In genomic region chr19:45677351-45678230, GRCh38 we compare ENCODE assay signal across 8 cellular contexts. TPM values are rescaled to one million over a fixed set of nuclear protein-coding genes. Genes with fewer than 3 reads are reported as not detected.
A peak's percentile ranks its signal among the peaks of the same experiment; 100 is the strongest.
DNase-seq lines count a peak whose midpoint lies in the region; ATAC-seq and TF ChIP-seq lines count a peak whose summit lies in the region.

No MANE protein-coding gene starts in this region.

- POLR2A ChIA-PET in CD8-positive, alpha-beta T cell (lab: Charles Lee), result interaction anchor here (0.8 to 2.5 kb wide), 4 partner anchors 10 to 40 kb away, joined by 3 to 21 read pairs (median 10); partner anchors contain the start of genes GIPR, QPCTL and SNRPD2
- POLR2A ChIA-PET in RWPE1 (lab: Yijun Ruan, JAX; ENCODE audit: low non-redundant PET), result interaction anchor here (1.0 kb wide), 1 partner anchor 15 kb away, joined by 3 read pairs; the partner anchor contains the start of gene QPCTL

- intact Hi-C loops in CD8-positive, alpha-beta T cell (cut with DNase I, micrococcal nuclease), result loop anchor here (1.0 to 2.0 kb wide), 3 partner anchors 8 to 35 kb away; partner anchors contain the start of gene QPCTL (in 2 of the 2)
- intact Hi-C loops in thyroid gland (cut with DNase I), result no loop called here

- H3K4me1 ChIP-seq in CD8-positive, alpha-beta T cell (ENCODE audit: insufficient read depth, low read length), result peaks cover 19% of the 10 kb centered on the region
- peaks cover 7 to 25% of the 10 kb centered on the region in 2 donors for H3K4me1 ChIP-seq in thyroid gland

- peak; percentile 72 for ATAC-seq in CD8-positive, alpha-beta T cell
- ATAC-seq in HG02759 (IDR thresholded peaks at IDR 0.05; ENCODE audit: unreplicated experiment), result peak; percentile 50

- peak; percentile 60 to 93 (median 79) for DNase-seq in CD8-positive, alpha-beta T cell
- DNase-seq in RWPE1 (ENCODE audit: low spot score), result peak; percentile 87
- DNase-seq in activated gamma-delta T cell treated with anti-CD3 and anti-CD28 coated beads, Interleukin-2, amount 50 U/mL, for 16 hours (ENCODE audit: low read depth), result peak; percentile 58
- DNase-seq in foreskin melanocyte, result peak; percentile 74
- DNase-seq in osteocyte (ENCODE audit: extremely low spot score, unreplicated experiment), result no peak
- peak; percentile 64 to 84 for DNase-seq in thyroid gland
- DNase-seq in cerebellar nuclear complex (lab: John Stamatoyannopoulos, UW), result no peak

- TF ChIP-seq CTCF in CD8-positive, alpha-beta T cell (IDR thresholded peaks at IDR 0.05), result no peak
- TF ChIP-seq CTCF in RWPE1 (conservative IDR thresholded peaks at IDR 0.05; ENCODE audit: low read depth), result peak; percentile 41
- TF ChIP-seq CTCF in osteocyte (IDR thresholded peaks at IDR 0.05), result no peak
- TF ChIP-seq CTCF in thyroid gland (IDR thresholded peaks at IDR 0.05), result no peak

- H3K27ac ChIP-seq in CD8-positive, alpha-beta T cell (ENCODE audit: low read depth, low read length), result peak overlapping the region; percentile 9
- H3K27ac ChIP-seq in RWPE1, result peak overlapping the region; percentile 52
- H3K27ac ChIP-seq in thyroid gland, result no peak overlapping the region

- 5 to 7% methylated on average over 36 to 44 of the region's 49 CpGs for whole genome bisulfite sequencing in thyroid gland, 2 donors

- CTCF ChIA-PET in CD8-positive, alpha-beta T cell (lab: Charles Lee), result interaction anchor here (0.7 to 11.5 kb wide), 8 partner anchors 9 to 249 kb away, joined by 3 to 97 read pairs (median 5); partner anchors contain the start of genes GIPR, QPCTL and SNRPD2
- CTCF ChIA-PET in RWPE1 (lab: Yijun Ruan, JAX), result interaction anchor here (0.5 to 1.1 kb wide), 4 partner anchors 15 to 803 kb away, joined by 3 to 5 read pairs (median 4); partner anchors contain the start of gene QPCTL

- no peaks in the 10 kb centered on the region for H3K36me3 ChIP-seq in CD8-positive, alpha-beta T cell (ENCODE audit: insufficient read depth, low read length)
- H3K36me3 ChIP-seq in thyroid gland, result no peaks in the 10 kb centered on the region

- H3K4me3 ChIP-seq in CD8-positive, alpha-beta T cell (ENCODE audit: low read depth, low read length), result peak overlapping the region; percentile 52
- H3K4me3 ChIP-seq in thyroid gland (replicated peaks in 1 of 3), result peak overlapping the region in 1 of 3 donors; percentile 25

- H3K36me3 Mint-ChIP-seq in CD8-positive, alpha-beta T cell, result no peaks in the 10 kb centered on the region
- no peaks in the 10 kb centered on the region for H3K36me3 Mint-ChIP-seq in osteocyte (ENCODE audit: unreplicated experiment)

- no peaks in the 10 kb centered on the region for H3K9me3 Mint-ChIP-seq in CD8-positive, alpha-beta T cell
- no peaks in the 10 kb centered on the region for H3K9me3 Mint-ChIP-seq in osteocyte (ENCODE audit: unreplicated experiment)

- H3K4me1 Mint-ChIP-seq in CD8-positive, alpha-beta T cell (ENCODE audit: low read depth), result peaks cover 22% of the 10 kb centered on the region
- peaks cover 19% of the 10 kb centered on the region for H3K4me1 Mint-ChIP-seq in osteocyte (ENCODE audit: unreplicated experiment)

- H3K9me3 ChIP-seq in CD8-positive, alpha-beta T cell (ENCODE audit: low read length), result no peaks in the 10 kb centered on the region
- H3K9me3 ChIP-seq in thyroid gland, result no peaks in the 10 kb centered on the region

- H3K27ac Mint-ChIP-seq in CD8-positive, alpha-beta T cell, result peak overlapping the region; percentile 22
- H3K27ac Mint-ChIP-seq in osteocyte (ENCODE audit: unreplicated experiment), result no peak overlapping the region

- no peaks in the 10 kb centered on the region for H3K27me3 Mint-ChIP-seq in CD8-positive, alpha-beta T cell (ENCODE audit: low read depth)
- H3K27me3 Mint-ChIP-seq in osteocyte (ENCODE audit: unreplicated experiment), result peaks cover 15% of the 10 kb centered on the region

- no peak for TF ChIP-seq POLR2A in thyroid gland (IDR thresholded peaks at IDR 0.05)

- peak overlapping the region; percentile 87 for H3K4me3 Mint-ChIP-seq in CD8-positive, alpha-beta T cell
- H3K4me3 Mint-ChIP-seq in osteocyte (ENCODE audit: unreplicated experiment), result peak overlapping the region; percentile 62

- no peaks in the 10 kb centered on the region for H3K27me3 ChIP-seq in CD8-positive, alpha-beta T cell (ENCODE audit: insufficient read depth, low read length)
- H3K27me3 ChIP-seq in thyroid gland, result no peaks in the 10 kb centered on the region

RNA-seq across cellular contexts. Expression of gene GIPR, which starts 9.6 kb away (rescaled TPM):
- total RNA-seq in CD8-positive, alpha-beta T cell, result 10 to 100 TPM in 1 of 2 experiments, 1 to 10 TPM in 1; 9.4 to 10.7 TPM
- 0.81 and 1.3 TPM in 2 replicates for total RNA-seq in osteocyte
- total RNA-seq in thyroid gland, result 1 to 10 TPM in 3 of 4 donors, under 1 TPM in 1; 0.45 to 1.5 (median 1.2) TPM

RNA-seq across cellular contexts. Expression of gene SNRPD2, which starts 14.2 kb away (rescaled TPM):
- total RNA-seq in CD8-positive, alpha-beta T cell, result 100 to 1,000 TPM; 301 to 313 TPM
- total RNA-seq in osteocyte (366 and 397 TPM in 2 replicates), thyroid gland (100 to 1,000 TPM; 133 to 279 (median 192) TPM)

RNA-seq across cellular contexts. Expression of gene QPCTL, which starts 14.9 kb away (rescaled TPM):
- total RNA-seq in CD8-positive, alpha-beta T cell, result 1 to 10 TPM; 7.0 to 7.5 TPM
- total RNA-seq in osteocyte (14.0 TPM in 2 replicates), thyroid gland (10 to 100 TPM in 2 of 4 donors, 1 to 10 TPM in 2; 5.4 to 16.3 (median 12.5) TPM)

RNA-seq across cellular contexts. Expression of gene EML2, which starts 38.4 kb away (rescaled TPM):
- 10 to 100 TPM; 24.0 to 26.5 TPM for total RNA-seq in CD8-positive, alpha-beta T cell
- total RNA-seq in osteocyte (27.1 and 28.6 TPM in 2 replicates), thyroid gland (100 to 1,000 TPM in 1 of 4 donors, 10 to 100 TPM in 3; 33.1 to 148 (median 36.8) TPM)

RNA-seq across cellular contexts. Expression of gene FBXO46, which starts 53.1 kb away (rescaled TPM):
- 10 to 100 TPM; 15.2 to 17.1 TPM for total RNA-seq in CD8-positive, alpha-beta T cell
- total RNA-seq in osteocyte (16.0 and 18.3 TPM in 2 replicates), thyroid gland (10 to 100 TPM; 13.7 to 22.3 (median 17.4) TPM)

Comparison
In these comparisons a context has a peak if more than half of its experiments do, and no peak if none do; other contexts are left out.
1. DNase-seq: peak in CD8-positive, alpha-beta T cell (7 of 7), RWPE1 (single experiment), activated gamma-delta T cell treated with anti-CD3 and anti-CD28 coated beads, Interleukin-2, amount 50 U/mL, for 16 hours (single experiment), foreskin melanocyte (single experiment) and thyroid gland (2 of 2); none in osteocyte (single experiment) and cerebellar nuclear complex (0 of 2).
2. H3K27ac ChIP-seq: peak in CD8-positive, alpha-beta T cell (single experiment) and RWPE1 (single experiment); none in thyroid gland (0 of 3).